Comparison of ENCODE assay signal across 16 cellular contexts in genomic region chr2:8316356-8316755, GRCh38.
A peak's percentile ranks its signal among the peaks of the same experiment; 100 is the strongest.
DNase-seq lines count a peak whose midpoint lies in the region; ATAC-seq and TF ChIP-seq lines count a peak whose summit lies in the region.
"Had no signal": no experiment of that assay in that cellular context is flagged by ENCODE, and none has a peak within 500 bp of the region (broad histone marks: within the 10 kb centered on the region; RNA-seq: fewer than 3 reads in every experiment).

No MANE protein-coding gene starts in this region.

- H3K27ac Mint-ChIP-seq in CD14-positive monocyte (peak overlapping the region in 6 of 7 donors; percentile 8 to 94 (median 73)), H9 (no peak overlapping the region)
- H3K27ac Mint-ChIP-seq in central memory CD8-positive, alpha-beta T cell (ENCODE audit: low read depth) = no peak overlapping the region
- H3K27ac Mint-ChIP-seq: CD8-positive, alpha-beta T cell; IgD-negative memory B cell had no signal

- H3K4me3 Mint-ChIP-seq in CD14-positive monocyte = no peak overlapping the region
- H3K4me3 Mint-ChIP-seq in H9 = no peak overlapping the region
- H3K4me3 Mint-ChIP-seq in central memory CD8-positive, alpha-beta T cell = peak overlapping the region; percentile 63
- H3K4me3 Mint-ChIP-seq: CD8-positive, alpha-beta T cell; IgD-negative memory B cell had no signal

- no peak overlapping the region for H3K56ac ChIP-seq in H9 (ENCODE audit: insufficient read length, low read depth, low read length)

- no peak for ATAC-seq in central memory CD8-positive, alpha-beta T cell (replicated peaks; ENCODE audit: extremely low read depth, poor library complexity, severe bottlenecking)
- no peak for ATAC-seq in HG02763 (IDR thresholded peaks at IDR 0.05; ENCODE audit: unreplicated experiment)
- ATAC-seq: A549, Panc1 had no signal

- no peaks in the 10 kb centered on the region for H3K79me1 ChIP-seq in H9 (ENCODE audit: insufficient read depth, low read depth, low read length, poor library complexity, severe bottlenecking)

- no peak overlapping the region for H3K27ac ChIP-seq in H9 (ENCODE audit: insufficient read length, low read depth, low read length)
- no peak overlapping the region for H3K27ac ChIP-seq in WERI-Rb-1
- H3K27ac ChIP-seq: A549, SJSA1 had no signal

- H3K27me3 Mint-ChIP-seq in CD14-positive monocyte (ENCODE audit: low read depth in 3 of 3) (peaks cover 2 to 5% (median 4%) of the 10 kb centered on the region in 3 donors), H9 (ENCODE audit: low read depth) (peaks cover 3% of the 10 kb centered on the region; the same call in 1 of the 2 replicates)
- H3K27me3 Mint-ChIP-seq in central memory CD8-positive, alpha-beta T cell = no peaks in the 10 kb centered on the region

- DNase-seq in CD14-positive monocyte (ENCODE audit: low spot score) = no peak
- DNase-seq in H9 = peak; percentile 10
- DNase-seq in central memory CD8-positive, alpha-beta T cell (ENCODE audit: low spot score in 2 of 2) = no peak
- peak; percentile 7 for DNase-seq in islet precursor cell
- no peak for DNase-seq in NCI-H2107 treated with DMSO at 0.1 percent for 48 hours (lab: John Stamatoyannopoulos, UW; ENCODE audit: unreplicated experiment)
- DNase-seq in WERI-Rb-1 = no peak
- no peak for DNase-seq in Kasumi-1 (lab: John Stamatoyannopoulos, UW)
- DNase-seq: EL, NCI-H1105, NCI-H2081 treated with DMSO at 0.1 percent for 48 hours had no signal

- H2AK5ac ChIP-seq in H9 (ENCODE audit: insufficient read length, low read length) = no peak overlapping the region

- H2BK120ac ChIP-seq in H9 (ENCODE audit: low read depth, low read length, poor library complexity, severe bottlenecking) = no peak overlapping the region

- no peak overlapping the region for H3K9ac ChIP-seq in H9 (ENCODE audit: extremely low read depth, insufficient read length, low read length)

- H2BK12ac ChIP-seq in H9 (ENCODE audit: insufficient read length, low read depth, low read length) = no peak overlapping the region

- no peak overlapping the region for H4K91ac ChIP-seq in H9 (ENCODE audit: insufficient read length, low read depth, low read length)

- no peak overlapping the region for H3K14ac ChIP-seq in H9 (ENCODE audit: insufficient read depth, low read length)

- peaks cover 0 to 7% (median 0%) of the 10 kb centered on the region in 7 donors for H3K9me3 Mint-ChIP-seq in CD14-positive monocyte
- peaks cover 2 to 3% of the 10 kb centered on the region in 2 experiments; a peak in 2 of 5 replicates for H3K9me3 Mint-ChIP-seq in H9
- no peaks in the 10 kb centered on the region for H3K9me3 Mint-ChIP-seq in central memory CD8-positive, alpha-beta T cell

- TF ChIP-seq CTCF in CD14-positive monocyte (IDR thresholded peaks at IDR 0.05) = no peak
- no peak for TF ChIP-seq CTCF in H9 (conservative IDR thresholded peaks at IDR 0.05)
- no peak for TF ChIP-seq CTCF in WERI-Rb-1 (IDR thresholded peaks at IDR 0.05; ENCODE audit: low read depth, low read length)

- H2BK15ac ChIP-seq in H9 (ENCODE audit: low read depth, low read length) = no peak overlapping the region

- intact Hi-C loops in CD14-positive monocyte (cut with micrococcal nuclease) = loop anchor here (10.0 kb wide), 2 partner anchors 82 to 158 kb away; no protein-coding TSS in a partner anchor

- no peaks in the 10 kb centered on the region for H4K20me1 ChIP-seq in H9 (ENCODE audit: control insufficient read depth, insufficient read depth, insufficient read length)

- H3K9me3 ChIP-seq in H9 (ENCODE audit: control insufficient read depth, low read depth, low read length) = no peaks in the 10 kb centered on the region
- H3K9me3 ChIP-seq in WERI-Rb-1 (ENCODE audit: severe bottlenecking) = no peaks in the 10 kb centered on the region
- H3K9me3 ChIP-seq: A549, SJSA1 had no signal

- H3K4ac ChIP-seq in H9 (ENCODE audit: low read depth, low read length) = no peak overlapping the region

- H3K4me2 ChIP-seq in H9 (ENCODE audit: insufficient read depth, insufficient read length, low read length) = no peak overlapping the region
- H3K4me2 ChIP-seq: A549 had no signal

- no CpG with 5 or more reads among the region's 1 CpG for WGBS in H9 (ENCODE audit: extremely low coverage, insufficient read length, low lambda C conversion rate)

- H3K79me2 ChIP-seq in H9 (ENCODE audit: insufficient read depth, low read length) = no peaks in the 10 kb centered on the region

- H3K23ac ChIP-seq in H9 (ENCODE audit: insufficient read length, low read depth, low read length) = no peak overlapping the region

- H3K4me1 ChIP-seq in H9 (ENCODE audit: insufficient read depth, low read length) = 0 out of 2 replicates have a peak, but pooled peaks cover 2% of the 10 kb centered on the region

- H3K27me3 ChIP-seq in H9 (ENCODE audit: insufficient read depth, low read length) (no peaks in the 10 kb centered on the region), WERI-Rb-1 (ENCODE audit: insufficient read depth, low read depth, severe bottlenecking) (no peaks in the 10 kb centered on the region)
- H3K27me3 ChIP-seq: SJSA1 had no signal

- no peak overlapping the region for H2BK20ac ChIP-seq in H9 (ENCODE audit: low read depth, low read length, poor library complexity, severe bottlenecking)

- H2BK5ac ChIP-seq in H9 (ENCODE audit: insufficient read length, low read length) = no peak overlapping the region

- no peak overlapping the region for H4K8ac ChIP-seq in H9 (replicated peaks; ENCODE audit: insufficient read length, low read depth, low read length)

- no peak overlapping the region for H4K5ac ChIP-seq in H9 (ENCODE audit: insufficient read length, low read depth, low read length)

- H3K4me1 Mint-ChIP-seq in CD14-positive monocyte = peaks cover 59% of the 10 kb centered on the region
- peaks cover 20 to 30% of the 10 kb centered on the region in 2 experiments for H3K4me1 Mint-ChIP-seq in H9
- H3K4me1 Mint-ChIP-seq in central memory CD8-positive, alpha-beta T cell = peaks cover 52% of the 10 kb centered on the region

- no peaks in the 10 kb centered on the region for H3K36me3 ChIP-seq in WERI-Rb-1
- H3K36me3 ChIP-seq: SJSA1 had no signal

- no peaks in the 10 kb centered on the region for H3K23me2 ChIP-seq in H9 (ENCODE audit: insufficient read length, low read depth, low read length, poor library complexity, severe bottlenecking)

- no peak overlapping the region for H3K4me3 ChIP-seq in WERI-Rb-1 (ENCODE audit: low read depth, low read length)
- H3K4me3 ChIP-seq: A549, SJSA1 had no signal

- H2AFZ ChIP-seq in H9 (ENCODE audit: low read length) = no peak overlapping the region

- H3T11ph ChIP-seq in H9 (ENCODE audit: low read length) = no peak overlapping the region

- no peak overlapping the region for H3K18ac ChIP-seq in H9 (ENCODE audit: insufficient read length, low read depth, low read length)

- H3K36me3 Mint-ChIP-seq in CD14-positive monocyte = peaks cover 0 to 2% of the 10 kb centered on the region in 2 donors
- H3K36me3 Mint-ChIP-seq in H9 (ENCODE audit: insufficient read depth in 1 of 3, low read depth in 3 of 3) = peaks cover 0 to 2% (median 0%) of the 10 kb centered on the region in 3 experiments; a peak in 2 of 7 replicates
- H3K36me3 Mint-ChIP-seq in central memory CD8-positive, alpha-beta T cell (ENCODE audit: insufficient read depth) = no peaks in the 10 kb centered on the region
- H3K36me3 Mint-ChIP-seq: CD8-positive, alpha-beta T cell had no signal

Comparison
In these comparisons a context has a peak if more than half of its experiments do, and no peak if none do; other contexts are left out.
1. DNase-seq: peak in H9 (single experiment) and islet precursor cell (single experiment); none in CD14-positive monocyte (single experiment), central memory CD8-positive, alpha-beta T cell (0 of 2), NCI-H2107 treated with DMSO at 0.1 percent for 48 hours (single experiment), WERI-Rb-1 (single experiment) and Kasumi-1 (0 of 2).
2. H3K27ac Mint-ChIP-seq: peak in CD14-positive monocyte (6 of 7); none in H9 (0 of 3) and central memory CD8-positive, alpha-beta T cell (single experiment).